Comparison of ENCODE assay signal across 9 cellular contexts in the genomic region with DNA sequence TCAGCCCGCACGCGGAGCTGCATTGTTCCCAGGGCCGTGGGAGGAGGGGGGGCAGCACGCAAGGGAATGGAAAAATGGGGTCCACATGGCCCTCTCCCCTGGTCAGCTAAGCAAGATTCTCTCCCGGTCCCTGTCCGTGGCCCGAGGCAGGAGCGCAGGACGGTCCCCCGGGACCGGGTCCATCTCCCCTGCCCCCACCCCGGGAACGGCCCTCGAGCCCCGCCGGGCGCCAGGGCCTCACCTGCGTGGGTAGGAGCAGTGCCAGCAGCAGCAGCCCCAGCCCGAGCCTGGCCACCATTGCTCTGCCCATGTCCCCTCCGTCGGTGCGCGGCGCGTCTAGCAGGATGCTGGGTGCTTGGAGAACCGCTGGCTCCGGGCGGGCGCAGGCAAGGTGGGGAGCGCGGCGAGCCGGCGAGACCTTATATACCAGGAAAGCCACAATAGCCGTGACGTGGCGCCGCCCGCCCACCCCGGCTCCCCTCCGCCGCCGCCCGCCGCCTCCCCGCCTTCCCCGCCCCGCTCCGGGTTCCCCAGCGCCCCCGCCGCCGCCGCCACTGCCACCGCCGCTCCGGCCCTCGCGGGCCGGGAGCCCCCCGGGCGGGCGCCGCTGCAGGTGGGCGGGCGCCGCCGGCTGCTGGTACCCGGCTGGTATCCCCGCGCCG. TPM values are rescaled to one million over a fixed set of nuclear protein-coding genes. Genes with fewer than 3 reads are reported as not detected.
A peak's percentile ranks its signal among the peaks of the same experiment; 100 is the strongest.
DNase-seq lines count a peak whose midpoint lies in the region; ATAC-seq and TF ChIP-seq lines count a peak whose summit lies in the region.
"Had no signal": no experiment of that assay in that cellular context is flagged by ENCODE, and none has a peak within 500 bp of the region (broad histone marks: within the 10 kb centered on the region; RNA-seq: fewer than 3 reads in every experiment).

A gene with protein sequence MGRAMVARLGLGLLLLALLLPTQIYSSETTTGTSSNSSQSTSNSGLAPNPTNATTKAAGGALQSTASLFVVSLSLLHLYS (minus strand): TSS at position 393 of the 662 bp plus-strand sequence. CDS start 83 bp downstream, at position 310.

- BruUV-seq in PC-3 (replicated peaks; lab: Mats Ljungman, UMichigan) = no TSS peak

- ATAC-seq in HG03342 (IDR thresholded peaks at IDR 0.05; ENCODE audit: unreplicated experiment) (peak; percentile 17), PC-3 (peak; percentile 54), right lobe of liver (peak; percentile 21 to 62 (median 26))

- H3K4me1 Mint-ChIP-seq in stimulated activated naive CD8-positive, alpha-beta T cell treated with anti-CD3 and anti-CD28 coated beads, Interleukin-15, Interleukin-2, amounts not matched to agents 100 ng/mL and 50 ng/mL, for 24 hours (ENCODE audit: low read depth) = peaks cover 11% of the 10 kb centered on the region

- DNase-seq in stimulated activated CD4-positive, alpha-beta T cell treated with anti-CD3 and anti-CD28 coated beads, Interleukin-12 subunit alpha, Interleukin-12 subunit beta, amount 100 ng/mL, for 4 hours = peak; percentile 29
- DNase-seq in stimulated activated CD4-positive, alpha-beta T cell treated with anti-CD3 and anti-CD28 coated beads, Interleukin-1b, Interleukin-23, amount 100 ng/mL, for 48 hours = no peak
- DNase-seq in PC-3 (peak; percentile 60), breast epithelium (ENCODE audit: low spot score in 2 of 2) (peak; percentile 39 to 80), right lobe of liver (peak; percentile 50 to 75 (median 70)), hippocampal formation (lab: John Stamatoyannopoulos, UW) (no peak)

- no peaks in the 10 kb centered on the region for H3F3A ChIP-seq in PC-3 (ENCODE audit: low read length, unreplicated experiment)

- H3K4me2 ChIP-seq in PC-3 (ENCODE audit: low read length) = peak within 1 kb of the TSS; percentile 83

- H3K9me3 ChIP-seq in PC-3 (ENCODE audit: low read length) (no peaks in the 10 kb centered on the region), breast epithelium (no peaks in the 10 kb centered on the region), right lobe of liver (no peaks in the 10 kb centered on the region)

- TF ChIP-seq POLR2A in breast epithelium (IDR thresholded peaks at IDR 0.05) (peak; percentile 37), right lobe of liver (IDR thresholded peaks at IDR 0.05) (no peak)

- H3K36me3 ChIP-seq in PC-3 (ENCODE audit: low read depth, low read length) = no peaks in the 10 kb centered on the region
- H3K36me3 ChIP-seq in breast epithelium = no peaks in the 10 kb centered on the region
- H3K36me3 ChIP-seq in right lobe of liver = no peaks in the 10 kb centered on the region

- H3K4me1 ChIP-seq in PC-3 (ENCODE audit: insufficient read depth, low read length) (peaks cover 17% of the 10 kb centered on the region), breast epithelium (no peaks in the 10 kb centered on the region), right lobe of liver (peaks cover 0 to 13% (median 6%) of the 10 kb centered on the region in 4 donors)

- H3K9me2 ChIP-seq in PC-3 (replicated peaks; ENCODE audit: low read length) = no peaks in the 10 kb centered on the region

- no CpG with 5 or more reads among the region's 73 CpGs for WGBS in right lobe of liver (ENCODE audit: insufficient coverage, low coverage, low lambda C conversion rate, missing lambda C conversion rate)

- H3K4me3 Mint-ChIP-seq in stimulated activated naive CD8-positive, alpha-beta T cell treated with anti-CD3 and anti-CD28 coated beads, Interleukin-15, Interleukin-2, amounts not matched to agents 100 ng/mL and 50 ng/mL, for 24 hours = peak within 1 kb of the TSS; percentile 71

- H3K36me3 Mint-ChIP-seq in stimulated activated naive CD8-positive, alpha-beta T cell treated with anti-CD3 and anti-CD28 coated beads, Interleukin-15, Interleukin-2, amounts not matched to agents 100 ng/mL and 50 ng/mL, for 24 hours (ENCODE audit: low read depth) = no peaks in the 10 kb centered on the region

- CTCF ChIA-PET in PC-3 (lab: Charles Lee) = interaction anchor here (1.0 kb wide), 1 partner anchor 614 kb away, joined by 3 read pairs; a partner anchor contains a TSS

- H3K4me3 ChIP-seq in PC-3 (ENCODE audit: low read length) (peak within 1 kb of the TSS; percentile 96), breast epithelium (peak within 1 kb of the TSS; percentile 58 to 80 (median 71)), right lobe of liver (peak within 1 kb of the TSS; percentile 69 to 74 (median 73))

- peaks cover 23% of the 10 kb centered on the region for H4K20me1 ChIP-seq in PC-3 (ENCODE audit: low read length)

- H3K27ac ChIP-seq in PC-3 (ENCODE audit: low read length) (peak within 1 kb of the TSS; percentile 59), breast epithelium (peak within 1 kb of the TSS; percentile 90 to 93), right lobe of liver (peak within 1 kb of the TSS; percentile 43 to 76 (median 74))

- no peak for TF ChIP-seq CTCF in PC-3 (conservative IDR thresholded peaks at IDR 0.05; ENCODE audit: low read depth, low read length)
- no peak for TF ChIP-seq CTCF in breast epithelium (IDR thresholded peaks at IDR 0.05)
- TF ChIP-seq CTCF in right lobe of liver (IDR thresholded peaks at IDR 0.05) = no peak

- intact Hi-C loops in PC-3 (cut with micrococcal nuclease) = loop anchor here (2.0 to 10.0 kb wide), 3 partner anchors 60 to 282 kb away; no protein-coding TSS in a partner anchor
- intact Hi-C loops in breast epithelium (cut with DNase I; ENCODE audit: low total_unique reads) = no loop called here
- intact Hi-C loops in right lobe of liver (cut with DNase I) = no loop called here

- H3K27me3 Mint-ChIP-seq in stimulated activated naive CD8-positive, alpha-beta T cell treated with anti-CD3 and anti-CD28 coated beads, Interleukin-15, Interleukin-2, amounts not matched to agents 100 ng/mL and 50 ng/mL, for 24 hours = peaks cover 57% of the 10 kb centered on the region

- peaks cover 30% of the 10 kb centered on the region for H3K79me2 ChIP-seq in PC-3 (ENCODE audit: low read length)

- no peak within 1 kb of the TSS for H3K27ac Mint-ChIP-seq in stimulated activated naive CD8-positive, alpha-beta T cell treated with anti-CD3 and anti-CD28 coated beads, Interleukin-15, Interleukin-2, amounts not matched to agents 100 ng/mL and 50 ng/mL, for 24 hours

- H3K27me3 ChIP-seq in PC-3 (ENCODE audit: low read length) (no peaks in the 10 kb centered on the region), breast epithelium (no peaks in the 10 kb centered on the region), right lobe of liver (peaks cover 0 to 14% of the 10 kb centered on the region in 2 donors)

- POLR2A ChIA-PET in PC-3 (lab: Charles Lee; ENCODE audit: unreplicated experiment) = interaction anchor here (0.6 to 1.0 kb wide), 3 partner anchors 83 to 383 kb away, joined by 3 read pairs; no protein-coding TSS in a partner anchor

- peak within 1 kb of the TSS; percentile 80 for H3K9ac ChIP-seq in PC-3 (ENCODE audit: low read length)

- H3K9me3 Mint-ChIP-seq in stimulated activated naive CD8-positive, alpha-beta T cell treated with anti-CD3 and anti-CD28 coated beads, Interleukin-15, Interleukin-2, amounts not matched to agents 100 ng/mL and 50 ng/mL, for 24 hours = no peaks in the 10 kb centered on the region

- peak within 1 kb of the TSS; percentile 81 for H2AFZ ChIP-seq in PC-3 (ENCODE audit: low read length)

RNA-seq across cellular contexts. Expression of the gene that starts here (rescaled TPM):
- total RNA-seq in PC-3 (2014; rRNA removed) (117 and 125 TPM in 2 replicates), breast epithelium (100 to 1,000 TPM in 2 of 3 donors, 10 to 100 TPM in 1; 16.8 to 470 (median 201) TPM), right lobe of liver (100 to 1,000 TPM in 2 of 6 experiments, 10 to 100 TPM in 2, 1 to 10 TPM in 2; 7.1 to 140 (median 55.5) TPM)
- total RNA-seq: lung microvascular endothelial cell had no signal

Comparison
In these comparisons a context has a peak if more than half of its experiments do, and no peak if none do; other contexts are left out.
1. DNase-seq: peak in stimulated activated CD4-positive, alpha-beta T cell treated with anti-CD3 and anti-CD28 coated beads, Interleukin-12 subunit alpha, Interleukin-12 subunit beta, amount 100 ng/mL, for 4 hours (single experiment), PC-3 (single experiment), breast epithelium (2 of 2) and right lobe of liver (3 of 3); none in stimulated activated CD4-positive, alpha-beta T cell treated with anti-CD3 and anti-CD28 coated beads, Interleukin-1b, Interleukin-23, amount 100 ng/mL, for 48 hours (single experiment) and hippocampal formation (0 of 2).
2. Peak in every context shown above with its lines, with median percentiles within 50 percentile points of each other: ATAC-seq, H3K27ac ChIP-seq and H3K4me3 ChIP-seq.